ENCODE assay signal across 17 cellular contexts in genomic region chr12:132156145-132156709, GRCh38.
"Had no signal": no experiment of that assay in that cellular context is flagged by ENCODE, and none has a peak within 500 bp of the region (broad histone marks: within the 10 kb centered on the region; RNA-seq: fewer than 3 reads in every experiment).

No MANE protein-coding gene starts in this region.

- ATAC-seq: esophagus mucosa, heart left ventricle, left colon, left ventricle myocardium superior had no signal

- H3K4me3 Mint-ChIP-seq: naive B cell, type B pancreatic cell had no signal

- H3K9me3 ChIP-seq: heart left ventricle, sigmoid colon, uterus had no signal

- H3K27me3 Mint-ChIP-seq: naive B cell had no signal

- H3K27ac ChIP-seq: coronary artery, heart left ventricle, sigmoid colon, skin epidermis, uterus had no signal

- H3K9me3 Mint-ChIP-seq: type B pancreatic cell had no signal

- H3K27ac Mint-ChIP-seq: naive B cell, type B pancreatic cell had no signal

- H3K36me3 Mint-ChIP-seq: naive B cell, type B pancreatic cell had no signal

- FAIRE-seq: frontal cortex had no signal

- DNase-seq: heart left ventricle; hippocampal formation; left colon; left ventricle myocardium superior; mesendoderm; naive B cell; posterior cingulate gyrus; sigmoid colon; stimulated activated CD4-positive, alpha-beta T cell treated with anti-CD3 and anti-CD28 coated beads, Interleukin-12 subunit alpha, Interleukin-12 subunit beta, amount 100 ng/mL, for 4 hours; stimulated activated naive CD4-positive, alpha-beta T cell treated with Interleukin-2 at 50 U/mL for 16 hours; uterus had no signal

- H3K36me3 ChIP-seq: uterus had no signal

- H3K27me3 ChIP-seq: heart left ventricle, sigmoid colon, uterus had no signal

- H3K4me3 ChIP-seq: coronary artery, heart left ventricle, lung, sigmoid colon, skin epidermis, uterus had no signal
